1 cellular context compared by ENCODE assay signal in genomic region chr7:75738604-75738974, GRCh38.
TF ChIP-seq lines count a peak whose summit lies in the region.

HIP1 (minus strand) TSS chr7:75738941; CDS start chr7:75738920, 21 bp downstream.

TF ChIP-seq in HEK293, 187 proteins besides CTCF, POLR2A, EP300 and RAD21 (continued from another document and continues in another):
- no peak for TF ChIP-seq ZNF514 (tag by site-specific recombination; IDR thresholded peaks at IDR 0.05)
- TF ChIP-seq TCF7L2 (IDR thresholded peaks at IDR 0.05; ENCODE audit: borderline replicate concordance, low read depth, low read length) = no peak
- peak; percentile 98 for TF ChIP-seq ZNF335 (tag by site-specific recombination; conservative IDR thresholded peaks at IDR 0.05)
- TF ChIP-seq GFI1B (tag by site-specific recombination; IDR thresholded peaks at IDR 0.05) = no peak
- TF ChIP-seq ZNF362 (tag by site-specific recombination; IDR thresholded peaks at IDR 0.05) = no peak
- peak; percentile 84 for TF ChIP-seq GLIS2 (tag by site-specific recombination; IDR thresholded peaks at IDR 0.05)
- TF ChIP-seq ZBTB17 (tag by site-specific recombination; IDR thresholded peaks at IDR 0.05) = no peak
- no peak for TF ChIP-seq ZNF292 (tag by site-specific recombination; IDR thresholded peaks at IDR 0.05; ENCODE audit: borderline replicate concordance, low read depth)
- no peak; the same call in 1 of the 2 replicates for TF ChIP-seq REST (tag by site-specific recombination; IDR thresholded peaks at IDR 0.05)
- no peak for TF ChIP-seq ZNF785 (tag by site-specific recombination; IDR thresholded peaks at IDR 0.05)
- TF ChIP-seq ZNF140 (tag by site-specific recombination; IDR thresholded peaks at IDR 0.05) = no peak
- no peak for TF ChIP-seq ZNF223 (tag by site-specific recombination; IDR thresholded peaks at IDR 0.05)
- no peak for TF ChIP-seq FEZF1 (tag by site-specific recombination; IDR thresholded peaks at IDR 0.05)
- no peak for TF ChIP-seq ZNF513 (tag by site-specific recombination; IDR thresholded peaks at IDR 0.05)
- peak; percentile 62 for TF ChIP-seq PATZ1 (tag by site-specific recombination; IDR thresholded peaks at IDR 0.05)
- TF ChIP-seq ZFP69B (tag by site-specific recombination; IDR thresholded peaks at IDR 0.05) = 0 out of 2 replicates have a peak, but pooled peaks have one; percentile 21
- peak; percentile 62; the same call in 1 of the 2 replicates for TF ChIP-seq ZNF777 (tag by site-specific recombination; IDR thresholded peaks at IDR 0.05; ENCODE audit: borderline replicate concordance)
- TF ChIP-seq ZNF548 (tag by site-specific recombination; IDR thresholded peaks at IDR 0.05) = no peak
- TF ChIP-seq ZNF596 (tag by site-specific recombination; IDR thresholded peaks at IDR 0.05) = no peak
- TF ChIP-seq ZNF555 (tag by site-specific recombination; conservative IDR thresholded peaks at IDR 0.05) = no peak
- no peak for TF ChIP-seq ZSCAN5A (tag by site-specific recombination; IDR thresholded peaks at IDR 0.05)
- no peak for TF ChIP-seq ZNF521 (tag by site-specific recombination; IDR thresholded peaks at IDR 0.05)
- no peak for TF ChIP-seq ZNF654 (tag by site-specific recombination; IDR thresholded peaks at IDR 0.05; ENCODE audit: low read depth)
- no peak for TF ChIP-seq EGR2 (tag by site-specific recombination; IDR thresholded peaks at IDR 0.05; ENCODE audit: low read depth)
- no peak for TF ChIP-seq ELK4 (IDR thresholded peaks at IDR 0.05; ENCODE audit: borderline replicate concordance, low read depth, low read length)
- TF ChIP-seq ZNF350 (tag by site-specific recombination; IDR thresholded peaks at IDR 0.05) = no peak
- TF ChIP-seq ZNF280C (tag by site-specific recombination; IDR thresholded peaks at IDR 0.05) = no peak
- TF ChIP-seq SCRT1 (tag by site-specific recombination; IDR thresholded peaks at IDR 0.05; ENCODE audit: borderline replicate concordance) = no peak
- no peak for TF ChIP-seq ZNF530 (tag by site-specific recombination; IDR thresholded peaks at IDR 0.05; ENCODE audit: low read depth)
- TF ChIP-seq KLF9 (tag by site-specific recombination; IDR thresholded peaks at IDR 0.05; ENCODE audit: low read depth) = no peak; the same call in 1 of the 2 replicates
- TF ChIP-seq ZNF146 (tag by site-specific recombination; IDR thresholded peaks at IDR 0.05) = no peak
- TF ChIP-seq ZXDB (tag by site-specific recombination; IDR thresholded peaks at IDR 0.05) = peak; percentile 86
- TF ChIP-seq ZNF449 (tag by site-specific recombination; IDR thresholded peaks at IDR 0.05) = peak; percentile 72
- no peak for TF ChIP-seq ZNF266 (tag by site-specific recombination; IDR thresholded peaks at IDR 0.05; ENCODE audit: low read depth)
- TF ChIP-seq ZNF404 (tag by site-specific recombination; IDR thresholded peaks at IDR 0.05) = no peak
- TF ChIP-seq ZNF544 (tag by site-specific recombination; IDR thresholded peaks at IDR 0.05) = no peak
- TF ChIP-seq ZNF324 (tag by site-specific recombination; IDR thresholded peaks at IDR 0.05) = no peak
- TF ChIP-seq ZBTB20 (tag by site-specific recombination; IDR thresholded peaks at IDR 0.05) = peak; percentile 81
- TF ChIP-seq ZNF302 (tag by site-specific recombination; IDR thresholded peaks at IDR 0.05; ENCODE audit: low read depth) = no peak
- no peak for TF ChIP-seq ZNF529 (tag by site-specific recombination; IDR thresholded peaks at IDR 0.05; ENCODE audit: insufficient replicate concordance)
- peak; percentile 64; the same call in 1 of the 2 replicates for TF ChIP-seq ZBTB7A (tag by site-specific recombination; IDR thresholded peaks at IDR 0.05; ENCODE audit: low read depth)
- no peak for TF ChIP-seq ZNF610 (tag by site-specific recombination; IDR thresholded peaks at IDR 0.05; ENCODE audit: borderline replicate concordance)
- TF ChIP-seq ZNF473 (tag by site-specific recombination; IDR thresholded peaks at IDR 0.05) = no peak
- no peak for TF ChIP-seq ZNF624 (tag by site-specific recombination; IDR thresholded peaks at IDR 0.05)
- no peak for TF ChIP-seq ZSCAN30 (tag by site-specific recombination; IDR thresholded peaks at IDR 0.05)
- TF ChIP-seq SETDB1 (IDR thresholded peaks at IDR 0.05; ENCODE audit: insufficient read length, low read length) = no peak
- TF ChIP-seq ZSCAN18 (tag by site-specific recombination; IDR thresholded peaks at IDR 0.05) = no peak
- TF ChIP-seq ZBTB26 (tag by site-specific recombination; optimal IDR thresholded peaks at IDR 0.05) = no peak
